12 cellular contexts compared by ENCODE assay signal in the genomic region with DNA sequence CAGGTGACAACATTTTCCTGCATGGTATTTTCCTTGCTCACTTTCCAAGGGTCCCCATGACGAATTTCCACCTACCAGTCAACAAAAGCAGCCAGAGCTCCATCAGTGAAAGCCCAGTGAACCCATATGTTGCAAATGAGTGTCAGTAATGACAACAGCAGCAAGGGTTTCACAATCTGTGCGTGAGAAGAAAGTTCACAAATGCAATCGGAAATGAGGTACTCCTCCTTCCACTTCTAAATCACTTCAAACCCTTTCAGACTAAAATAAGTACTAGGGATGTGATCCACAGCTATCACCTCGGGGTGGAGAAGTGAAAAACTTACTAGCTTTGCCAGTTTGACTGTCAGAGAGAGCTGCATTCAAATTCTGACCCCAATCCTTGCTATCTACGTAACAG. TPM values are rescaled to one million over a fixed set of nuclear protein-coding genes. Genes with fewer than 3 reads are reported as not detected.
DNase-seq lines count a peak whose midpoint lies in the region; ATAC-seq and TF ChIP-seq lines count a peak whose summit lies in the region.
"Had no signal": no experiment of that assay in that cellular context is flagged by ENCODE, and none has a peak within 500 bp of the region (broad histone marks: within the 10 kb centered on the region; RNA-seq: fewer than 3 reads in every experiment).

No MANE protein-coding gene starts in this region.

- H3K9me3 ChIP-seq in heart right ventricle, result no peaks in the 10 kb centered on the region
- H3K9me3 ChIP-seq: upper lobe of left lung had no signal

- intact Hi-C loops in heart right ventricle (cut with DNase I), result no loop called here

- H3K27ac ChIP-seq in heart right ventricle, result no peak overlapping the region
- H3K27ac ChIP-seq: upper lobe of left lung had no signal

- peaks cover 0 to 7% (median 0%) of the 10 kb centered on the region in 9 donors for H3K4me1 ChIP-seq in heart right ventricle
- H3K4me1 ChIP-seq: upper lobe of left lung had no signal

- WGBS in heart right ventricle, 2 donors, result 57 to 63% methylated on average over 5 of the region's 5 CpGs

- DNase-seq in GM12865 (ENCODE audit: low read depth) (peak; percentile 68), NCI-H460 (ENCODE audit: extremely low read depth, low read depth) (peak; percentile 94), fibroblast of the aortic adventitia (ENCODE audit: low read depth) (peak; percentile 83), heart right ventricle (no peak), globus pallidus (ENCODE audit: low spot score) (no peak), NCI-H226 (no peak)
- DNase-seq: NCI-H526; stimulated activated CD4-positive, alpha-beta T cell treated with anti-CD3 and anti-CD28 coated beads, Interleukin-4, amount 100 ng/mL, for 1 hour; T1000; upper lobe of left lung had no signal

- peaks cover 0 to 26% (median 0%) of the 10 kb centered on the region in 7 donors for H3K27me3 ChIP-seq in heart right ventricle
- H3K27me3 ChIP-seq: upper lobe of left lung had no signal

- TF ChIP-seq CTCF in GM12865 (IDR thresholded peaks at IDR 0.05; ENCODE audit: insufficient read depth, low read depth, low read length, missing control alignments), result no peak
- no peak for TF ChIP-seq CTCF in fibroblast of the aortic adventitia (IDR thresholded peaks at IDR 0.05; ENCODE audit: insufficient read depth, low read length)
- TF ChIP-seq CTCF in heart right ventricle (IDR thresholded peaks at IDR 0.05), result no peak

- ATAC-seq in GM21786 (IDR thresholded peaks at IDR 0.05; ENCODE audit: unreplicated experiment) (peak; percentile 56), heart right ventricle (no peak), GM19035 (IDR thresholded peaks at IDR 0.05; ENCODE audit: unreplicated experiment) (no peak)

- H3K4me3 ChIP-seq in GM12865 (ENCODE audit: low read depth, low read length), result no peak overlapping the region
- H3K4me3 ChIP-seq in fibroblast of the aortic adventitia (ENCODE audit: low read depth, low read length), result no peak overlapping the region
- no peak overlapping the region for H3K4me3 ChIP-seq in heart right ventricle
- H3K4me3 ChIP-seq: upper lobe of left lung had no signal

- H3K36me3 ChIP-seq in heart right ventricle, result no peaks in the 10 kb centered on the region
- H3K36me3 ChIP-seq: upper lobe of left lung had no signal

RNA-seq across cellular contexts. Expression of gene BET1, which starts 55.6 kb away (rescaled TPM):
- total RNA-seq in NCI-H460 (2014; rRNA removed; shearing (Covaris generic)), result 38.3 and 43.2 TPM in 2 replicates
- 36.7 and 44.0 TPM in 2 replicates for polyA plus RNA-seq in NCI-H460 (2014; cell fraction: nucleus; rRNA removed)
- total RNA-seq in fibroblast of the aortic adventitia (ENCODE audit: low replicate concordance) (48.3 and 60.8 TPM in 2 replicates), heart right ventricle (10 to 100 TPM in 8 of 10 donors, 1 to 10 TPM in 2; 6.9 to 13.8 (median 11.0) TPM)
- 10 to 100 TPM; 14.4 to 20.2 TPM for polyA plus RNA-seq in heart right ventricle

Comparison
In these comparisons a context has a peak if more than half of its experiments do, and no peak if none do; other contexts are left out.
1. DNase-seq: peak in GM12865 (single experiment), NCI-H460 (single experiment) and fibroblast of the aortic adventitia (single experiment); none in heart right ventricle (0 of 2), globus pallidus (single experiment) and NCI-H226 (single experiment).